Comparison of ENCODE assay signal across 8 cellular contexts in the genomic region with DNA sequence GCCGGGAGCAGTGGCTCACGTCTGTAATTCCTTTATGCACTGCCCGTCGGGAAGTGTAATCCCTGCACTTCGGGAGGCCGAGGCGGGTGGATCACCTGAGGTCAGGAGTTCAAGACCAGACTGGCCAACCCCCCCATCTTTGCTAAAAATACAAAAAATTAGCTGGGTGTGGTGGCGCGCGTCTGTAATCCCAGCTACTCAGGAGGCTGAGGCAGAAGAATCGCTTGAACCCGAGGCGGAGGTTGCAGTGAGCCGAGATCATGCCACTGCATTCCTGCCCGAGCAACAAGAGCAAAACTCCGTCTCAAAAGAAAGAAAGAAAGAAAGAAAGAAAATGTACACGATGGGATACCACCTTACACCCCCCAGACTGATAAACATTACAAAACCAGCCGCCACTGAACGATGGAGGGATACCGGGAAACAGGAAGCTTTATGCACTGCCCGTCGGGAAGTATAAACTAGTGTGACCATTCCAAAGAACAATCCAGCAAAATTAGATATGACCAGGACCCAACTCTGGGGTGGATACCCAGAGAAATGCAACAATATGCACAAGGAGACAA. TPM values are rescaled to one million over a fixed set of nuclear protein-coding genes. Genes with fewer than 3 reads are reported as not detected.
A peak's percentile ranks its signal among the peaks of the same experiment; 100 is the strongest.
DNase-seq lines count a peak whose midpoint lies in the region; ATAC-seq, FAIRE-seq and TF ChIP-seq lines count a peak whose summit lies in the region.

No MANE protein-coding gene starts in this region.

- 18 to 22% methylated on average over 22 of the region's 22 CpGs for WGBS in esophagus, 2 donors
- WGBS in pancreas, 2 donors = 22 to 25% methylated on average over 22 of the region's 22 CpGs

- H3K27me3 Mint-ChIP-seq in Caco-2 (ENCODE audit: insufficient read depth, unreplicated experiment) = no peaks in the 10 kb centered on the region

- no TSS peak for BruUV-seq in Caco-2 (replicated peaks; lab: Mats Ljungman, UMichigan)

- no peaks in the 10 kb centered on the region for H3K4me1 Mint-ChIP-seq in Caco-2 (ENCODE audit: low read depth, unreplicated experiment)

- peak overlapping the region; percentile 91 for H3K4me3 ChIP-seq in Caco-2 (ENCODE audit: low read depth, low read length)
- peak overlapping the region; percentile 77 for H3K4me3 ChIP-seq in RWPE2 (ENCODE audit: severe bottlenecking)
- peak overlapping the region; percentile 94 for H3K4me3 ChIP-seq in esophagus (ENCODE audit: low read depth in 1 of 2, low read length in 2 of 2)
- H3K4me3 ChIP-seq in pancreas = peak overlapping the region; percentile 75 to 97 (median 93)

- peaks cover 45% of the 10 kb centered on the region for H3K36me3 Mint-ChIP-seq in Caco-2 (ENCODE audit: insufficient read depth, unreplicated experiment)

- peaks cover 6% of the 10 kb centered on the region; the same call in 1 of the 2 replicates for H3K36me3 ChIP-seq in Caco-2 (ENCODE audit: control insufficient read depth, insufficient read depth, low read length)
- H3K36me3 ChIP-seq in RWPE2 (ENCODE audit: low read depth) = peaks cover 30% of the 10 kb centered on the region
- peaks cover 3 to 16% of the 10 kb centered on the region in 2 donors for H3K36me3 ChIP-seq in esophagus (ENCODE audit: control insufficient read depth in 2 of 2, insufficient read depth in 2 of 2, low read length in 1 of 2)
- H3K36me3 ChIP-seq in pancreas = peaks cover 0 to 3% (median 0%) of the 10 kb centered on the region in 3 donors

- no peaks in the 10 kb centered on the region for H3K9me3 Mint-ChIP-seq in Caco-2 (ENCODE audit: unreplicated experiment)

- intact Hi-C loops in Caco-2 (cut with micrococcal nuclease; ENCODE audit: unreplicated experiment) (no loop called here), pancreas (cut with DNase I) (no loop called here)

- H3K27ac Mint-ChIP-seq in Caco-2 (ENCODE audit: unreplicated experiment) = peak overlapping the region; percentile 78

- H3K4me1 ChIP-seq in Caco-2 = 0 out of 2 replicates have a peak, but pooled peaks cover 3% of the 10 kb centered on the region
- peaks cover 4% of the 10 kb centered on the region for H3K4me1 ChIP-seq in RWPE2 (ENCODE audit: insufficient read depth, poor library complexity, severe bottlenecking)
- no peaks in the 10 kb centered on the region for H3K4me1 ChIP-seq in esophagus (ENCODE audit: control insufficient read depth in 2 of 2, insufficient read depth in 2 of 2, low read length in 1 of 2)
- H3K4me1 ChIP-seq in pancreas = peaks cover 0 to 10% (median 5%) of the 10 kb centered on the region in 3 donors

- TF ChIP-seq CTCF in Caco-2 (IDR thresholded peaks at IDR 0.05; ENCODE audit: insufficient read depth in 1 of 2, low read depth in 1 of 2, low read length in 1 of 2, severe bottlenecking in 1 of 2, unreplicated experiment in 1 of 2) = peak in 1 of 2 experiments; percentile 16
- peak; percentile 19 for TF ChIP-seq CTCF in RWPE2 (IDR thresholded peaks at IDR 0.05; ENCODE audit: poor library complexity, severe bottlenecking)
- no peak for TF ChIP-seq CTCF in pancreas (IDR thresholded peaks at IDR 0.05)
- TF ChIP-seq CTCF in GM13977 (IDR thresholded peaks at IDR 0.05; ENCODE audit: extremely low read depth, insufficient read depth, missing control alignments) = no peak

- no peak for FAIRE-seq in pancreas (lab: Jason Lieb, UNC)

- DNase-seq in Caco-2 (no peak), RWPE2 (ENCODE audit: low spot score) (no peak), pancreas (no peak), GM13977 (ENCODE audit: low spot score) (no peak), superior temporal gyrus (ENCODE audit: extremely low spot score) (no peak), SK-N-DZ (ENCODE audit: low spot score) (no peak)

- in situ Hi-C loops in GM13977 (cut with MboI; ENCODE audit: low pct_unique_long_range_greater_than_20kb, low sequenced_read_pairs, unreplicated experiment) = no loop called here

- H3K9me3 ChIP-seq in Caco-2 (no peaks in the 10 kb centered on the region), RWPE2 (ENCODE audit: severe bottlenecking) (no peaks in the 10 kb centered on the region), esophagus (ENCODE audit: control insufficient read depth in 2 of 2, insufficient read depth in 1 of 2, low read depth in 1 of 2, low read length in 1 of 2) (no peaks in the 10 kb centered on the region), pancreas (no peaks in the 10 kb centered on the region)

- H3K4me3 Mint-ChIP-seq in Caco-2 (ENCODE audit: unreplicated experiment) = peak overlapping the region; percentile 92

- CTCF ChIA-PET in Caco-2 (lab: Charles Lee) = no interaction called here

- no peaks in the 10 kb centered on the region for H3K27me3 ChIP-seq in Caco-2 (replicated peaks; ENCODE audit: control insufficient read depth, insufficient read depth, low read length)
- H3K27me3 ChIP-seq in RWPE2 (ENCODE audit: insufficient read depth, poor library complexity, severe bottlenecking) = no peaks in the 10 kb centered on the region
- H3K27me3 ChIP-seq in esophagus (ENCODE audit: control insufficient read depth in 1 of 2, insufficient read depth in 2 of 2, low read length in 2 of 2) = no peaks in the 10 kb centered on the region
- H3K27me3 ChIP-seq in pancreas = no peaks in the 10 kb centered on the region

- ATAC-seq in RWPE2 (ENCODE audit: low read depth) (peak; percentile 1; the same call in 1 of the 3 replicates), pancreas (peak in 1 of 4 donors; percentile 1), GM19395 (IDR thresholded peaks at IDR 0.05; ENCODE audit: unreplicated experiment) (no peak)

- POLR2A ChIA-PET in Caco-2 (lab: Charles Lee) = interaction anchor here (0.6 kb wide), 1 partner anchor 11 kb away, joined by 6 read pairs; no protein-coding TSS in a partner anchor

- H3K27ac ChIP-seq in RWPE2 (ENCODE audit: poor library complexity, severe bottlenecking) (peak overlapping the region; percentile 52), esophagus (ENCODE audit: low read depth in 2 of 2, low read length in 1 of 2) (peak overlapping the region; percentile 3 to 4), pancreas (peak overlapping the region in 1 of 4 donors; percentile 77)

RNA-seq across cellular contexts. Expression of a gene that starts 1.1 kb away (rescaled TPM):
- total RNA-seq in Caco-2 (2022) = 72.8 and 82.1 TPM in 2 replicates
- polyA plus RNA-seq in esophagus = 10 to 100 TPM; 19.2 to 38.4 TPM
- 10 to 100 TPM; 15.5 to 36.9 (median 18.3) TPM for total RNA-seq in pancreas
- polyA plus RNA-seq in pancreas = 10 to 100 TPM; 54.7 to 68.1 TPM
- 30.3 and 35.0 TPM in 2 replicates for polyA plus RNA-seq in SK-N-DZ (2014; cell fraction: cytosol; rRNA removed)
- 192 and 210 TPM in 2 replicates for polyA plus RNA-seq in SK-N-DZ (2014; cell fraction: nucleus; rRNA removed)

RNA-seq across cellular contexts. Expression of a gene that starts 46.6 kb away (rescaled TPM):
- 1.7 and 1.8 TPM in 2 replicates for total RNA-seq in Caco-2 (2022)
- not detected for polyA plus RNA-seq in esophagus
- under 1 TPM in 2 of 6 donors, not detected in 4; 0.12 to 0.16 TPM for total RNA-seq in pancreas
- under 1 TPM in 1 of 2 donors, not detected in 1; 0.05 TPM for polyA plus RNA-seq in pancreas
- not detected in 2 replicates for polyA plus RNA-seq in SK-N-DZ (2014; cell fraction: cytosol; rRNA removed)
- not detected in 2 replicates for polyA plus RNA-seq in SK-N-DZ (2014; cell fraction: nucleus; rRNA removed)
